Comparison of ENCODE assay signal across 1 cellular context in the genomic region with DNA sequence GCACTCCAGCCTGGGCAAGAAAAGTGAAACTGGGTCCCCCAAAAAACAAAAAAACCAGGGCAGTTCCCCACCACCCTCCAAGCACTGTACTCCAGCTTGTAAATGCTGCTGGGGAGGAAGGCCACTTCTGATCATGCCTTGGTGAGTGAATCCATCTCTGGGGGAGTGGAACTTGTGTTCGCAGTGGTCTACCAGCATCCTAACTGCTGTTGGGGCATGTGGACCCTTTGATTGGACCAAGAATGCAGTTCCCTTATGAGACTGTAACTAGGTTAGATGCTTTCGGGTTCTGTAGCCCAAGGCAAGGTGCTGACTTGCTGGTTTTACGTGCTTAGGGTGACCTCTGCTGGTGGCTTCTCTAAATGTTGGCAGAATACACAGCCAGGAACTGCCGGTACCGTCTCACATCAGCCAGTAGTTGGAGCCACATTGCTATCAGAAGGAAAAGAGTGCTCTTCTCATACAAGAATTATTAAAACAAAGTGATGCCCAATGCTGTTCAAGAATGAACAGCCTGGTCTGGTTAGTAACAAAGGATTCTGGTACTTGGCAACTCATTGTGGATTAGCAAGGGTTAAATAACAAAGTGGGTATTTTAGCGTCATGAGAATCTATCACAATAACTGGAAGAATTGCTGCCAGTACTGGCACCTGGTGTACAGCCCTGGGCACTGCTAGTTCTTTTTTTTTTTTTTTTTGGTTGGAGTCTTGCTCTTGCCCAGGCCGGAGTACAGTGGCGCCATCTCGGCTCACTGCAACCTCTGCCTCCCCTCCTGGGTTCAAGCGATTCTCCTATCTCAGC.
A peak's percentile ranks its signal among the peaks of the same experiment; 100 is the strongest.
TF ChIP-seq lines count a peak whose summit lies in the region.

No MANE protein-coding gene starts in this region.

TF ChIP-seq in HepG2, 621 proteins besides CTCF, POLR2A, EP300 and RAD21 (continued from another document):
- TF ChIP-seq ZBTB49 (CRISPR knock-in tag; IDR thresholded peaks at IDR 0.05; ENCODE audit: borderline replicate concordance) (no peak), ZNF773 (CRISPR knock-in tag; IDR thresholded peaks at IDR 0.05; ENCODE audit: borderline replicate concordance) (no peak), ZBTB20 (CRISPR knock-in tag; IDR thresholded peaks at IDR 0.05; ENCODE audit: borderline replicate concordance, low read depth) (no peak), HOXA3 (CRISPR knock-in tag; IDR thresholded peaks at IDR 0.05) (peak; percentile 29; the same call in 1 of the 2 replicates), ZSCAN29 (CRISPR knock-in tag; conservative IDR thresholded peaks at IDR 0.05) (no peak), ZNF24 (IDR thresholded peaks at IDR 0.05) (peak; percentile 29; the same call in 1 of the 2 replicates), ZMYM4 (CRISPR knock-in tag; IDR thresholded peaks at IDR 0.05) (no peak), RBM22 (optimal IDR thresholded peaks at IDR 0.05; ENCODE audit: low read length) (no peak), NFIC (IDR thresholded peaks at IDR 0.05; ENCODE audit: low read length) (no peak), NBN (conservative IDR thresholded peaks at IDR 0.05) (no peak), ARNTL (CRISPR knock-in tag; IDR thresholded peaks at IDR 0.05) (0 out of 2 replicates have a peak, but pooled peaks have one; percentile 19), DNMT3B (CRISPR knock-in tag; conservative IDR thresholded peaks at IDR 0.05) (no peak), MAFG (CRISPR knock-in tag; IDR thresholded peaks at IDR 0.05) (no peak), ZNF414 (CRISPR knock-in tag; IDR thresholded peaks at IDR 0.05) (no peak), XRCC5 (optimal IDR thresholded peaks at IDR 0.05; ENCODE audit: low read length) (peak; percentile 92), ZNF615 (CRISPR knock-in tag; IDR thresholded peaks at IDR 0.05; ENCODE audit: borderline replicate concordance) (no peak)
- TF ChIP-seq, protein P1, sequence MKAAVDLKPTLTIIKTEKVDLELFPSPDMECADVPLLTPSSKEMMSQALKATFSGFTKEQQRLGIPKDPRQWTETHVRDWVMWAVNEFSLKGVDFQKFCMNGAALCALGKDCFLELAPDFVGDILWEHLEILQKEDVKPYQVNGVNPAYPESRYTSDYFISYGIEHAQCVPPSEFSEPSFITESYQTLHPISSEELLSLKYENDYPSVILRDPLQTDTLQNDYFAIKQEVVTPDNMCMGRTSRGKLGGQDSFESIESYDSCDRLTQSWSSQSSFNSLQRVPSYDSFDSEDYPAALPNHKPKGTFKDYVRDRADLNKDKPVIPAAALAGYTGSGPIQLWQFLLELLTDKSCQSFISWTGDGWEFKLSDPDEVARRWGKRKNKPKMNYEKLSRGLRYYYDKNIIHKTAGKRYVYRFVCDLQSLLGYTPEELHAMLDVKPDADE (CRISPR knock-in tag; IDR thresholded peaks at IDR 0.05) = no peak
- TF ChIP-seq, protein P2, sequence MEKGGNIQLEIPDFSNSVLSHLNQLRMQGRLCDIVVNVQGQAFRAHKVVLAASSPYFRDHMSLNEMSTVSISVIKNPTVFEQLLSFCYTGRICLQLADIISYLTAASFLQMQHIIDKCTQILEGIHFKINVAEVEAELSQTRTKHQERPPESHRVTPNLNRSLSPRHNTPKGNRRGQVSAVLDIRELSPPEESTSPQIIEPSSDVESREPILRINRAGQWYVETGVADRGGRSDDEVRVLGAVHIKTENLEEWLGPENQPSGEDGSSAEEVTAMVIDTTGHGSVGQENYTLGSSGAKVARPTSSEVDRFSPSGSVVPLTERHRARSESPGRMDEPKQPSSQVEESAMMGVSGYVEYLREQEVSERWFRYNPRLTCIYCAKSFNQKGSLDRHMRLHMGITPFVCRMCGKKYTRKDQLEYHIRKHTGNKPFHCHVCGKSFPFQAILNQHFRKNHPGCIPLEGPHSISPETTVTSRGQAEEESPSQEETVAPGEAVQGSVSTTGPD (CRISPR knock-in tag; IDR thresholded peaks at IDR 0.05) = no peak
- TF ChIP-seq, protein P3, sequence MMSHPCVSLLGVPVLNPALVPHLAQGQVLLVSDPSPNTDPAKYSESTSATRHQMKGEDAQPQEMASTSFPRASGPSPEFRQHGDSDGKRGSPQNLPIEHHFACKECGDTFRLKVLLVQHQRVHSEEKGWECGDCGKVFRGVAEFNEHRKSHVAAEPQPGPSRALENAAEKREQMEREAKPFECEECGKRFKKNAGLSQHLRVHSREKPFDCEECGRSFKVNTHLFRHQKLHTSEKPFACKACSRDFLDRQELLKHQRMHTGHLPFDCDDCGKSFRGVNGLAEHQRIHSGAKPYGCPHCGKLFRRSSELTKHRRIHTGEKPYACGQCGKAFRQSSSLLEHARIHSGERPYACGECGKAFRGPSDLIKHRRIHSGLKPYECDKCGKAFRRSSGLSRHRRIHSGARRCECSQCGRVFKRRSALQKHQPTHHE (CRISPR knock-in tag; IDR thresholded peaks at IDR 0.05; ENCODE audit: borderline replicate concordance) = no peak
- TF ChIP-seq, protein P4, sequence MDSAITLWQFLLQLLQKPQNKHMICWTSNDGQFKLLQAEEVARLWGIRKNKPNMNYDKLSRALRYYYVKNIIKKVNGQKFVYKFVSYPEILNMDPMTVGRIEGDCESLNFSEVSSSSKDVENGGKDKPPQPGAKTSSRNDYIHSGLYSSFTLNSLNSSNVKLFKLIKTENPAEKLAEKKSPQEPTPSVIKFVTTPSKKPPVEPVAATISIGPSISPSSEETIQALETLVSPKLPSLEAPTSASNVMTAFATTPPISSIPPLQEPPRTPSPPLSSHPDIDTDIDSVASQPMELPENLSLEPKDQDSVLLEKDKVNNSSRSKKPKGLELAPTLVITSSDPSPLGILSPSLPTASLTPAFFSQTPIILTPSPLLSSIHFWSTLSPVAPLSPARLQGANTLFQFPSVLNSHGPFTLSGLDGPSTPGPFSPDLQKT (CRISPR knock-in tag; IDR thresholded peaks at IDR 0.05; ENCODE audit: borderline replicate concordance) = no peak
- TF ChIP-seq, protein P5, sequence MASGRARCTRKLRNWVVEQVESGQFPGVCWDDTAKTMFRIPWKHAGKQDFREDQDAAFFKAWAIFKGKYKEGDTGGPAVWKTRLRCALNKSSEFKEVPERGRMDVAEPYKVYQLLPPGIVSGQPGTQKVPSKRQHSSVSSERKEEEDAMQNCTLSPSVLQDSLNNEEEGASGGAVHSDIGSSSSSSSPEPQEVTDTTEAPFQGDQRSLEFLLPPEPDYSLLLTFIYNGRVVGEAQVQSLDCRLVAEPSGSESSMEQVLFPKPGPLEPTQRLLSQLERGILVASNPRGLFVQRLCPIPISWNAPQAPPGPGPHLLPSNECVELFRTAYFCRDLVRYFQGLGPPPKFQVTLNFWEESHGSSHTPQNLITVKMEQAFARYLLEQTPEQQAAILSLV (CRISPR knock-in tag; IDR thresholded peaks at IDR 0.05; ENCODE audit: borderline replicate concordance) = 0 out of 2 replicates have a peak, but pooled peaks have one; percentile 19
- TF ChIP-seq, protein P6, sequence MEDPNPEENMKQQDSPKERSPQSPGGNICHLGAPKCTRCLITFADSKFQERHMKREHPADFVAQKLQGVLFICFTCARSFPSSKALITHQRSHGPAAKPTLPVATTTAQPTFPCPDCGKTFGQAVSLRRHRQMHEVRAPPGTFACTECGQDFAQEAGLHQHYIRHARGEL (CRISPR knock-in tag; IDR thresholded peaks at IDR 0.05) = no peak
